ENCODE assay signal across 1 cellular context in genomic region chr12:79547044-79547734, GRCh38.
TF ChIP-seq lines count a peak whose summit lies in the region.

No MANE protein-coding gene starts in this region.

TF ChIP-seq in HepG2, 621 proteins besides CTCF, POLR2A, EP300 and RAD21 (continued from another document and continues in another):
- TF ChIP-seq RXRB (CRISPR knock-in tag; IDR thresholded peaks at IDR 0.05; ENCODE audit: borderline replicate concordance) (peak; percentile 43; the same call in 1 of the 2 replicates), ZBTB21 (CRISPR knock-in tag; IDR thresholded peaks at IDR 0.05) (no peak), ZNF724P (CRISPR knock-in tag; IDR thresholded peaks at IDR 0.05; ENCODE audit: borderline replicate concordance) (no peak), ZNF280B (CRISPR knock-in tag; IDR thresholded peaks at IDR 0.05; ENCODE audit: borderline replicate concordance) (no peak), ZSCAN25 (CRISPR knock-in tag; IDR thresholded peaks at IDR 0.05) (no peak), ZBTB43 (CRISPR knock-in tag; conservative IDR thresholded peaks at IDR 0.05) (no peak), PRDM15 (CRISPR knock-in tag; IDR thresholded peaks at IDR 0.05) (0 out of 2 replicates have a peak, but pooled peaks have one; percentile 44), ZBTB3 (CRISPR knock-in tag; IDR thresholded peaks at IDR 0.05; ENCODE audit: borderline replicate concordance, low read depth) (no peak), ZNF577 (CRISPR knock-in tag; IDR thresholded peaks at IDR 0.05; ENCODE audit: borderline replicate concordance, low read depth) (no peak), ZNF24 (IDR thresholded peaks at IDR 0.05) (no peak), CEBPG (CRISPR knock-in tag; IDR thresholded peaks at IDR 0.05) (no peak), TRIM24 (CRISPR knock-in tag; IDR thresholded peaks at IDR 0.05) (no peak), ZNF446 (CRISPR knock-in tag; IDR thresholded peaks at IDR 0.05) (no peak), GTF3A (CRISPR knock-in tag; conservative IDR thresholded peaks at IDR 0.05) (no peak), ZSCAN22 (CRISPR knock-in tag; IDR thresholded peaks at IDR 0.05) (no peak), PHF8 (CRISPR knock-in tag; IDR thresholded peaks at IDR 0.05) (no peak), KDM1A (CRISPR knock-in tag; IDR thresholded peaks at IDR 0.05) (no peak; the same call in 1 of the 2 replicates), RFX3 (CRISPR knock-in tag; IDR thresholded peaks at IDR 0.05) (no peak), PHF5A (CRISPR knock-in tag; IDR thresholded peaks at IDR 0.05; ENCODE audit: low read depth, unreplicated experiment) (no peak), ZEB1 (IDR thresholded peaks at IDR 0.05; ENCODE audit: insufficient replicate concordance, low read depth) (peak; percentile 78), ZNF816 (CRISPR knock-in tag; IDR thresholded peaks at IDR 0.05; ENCODE audit: borderline replicate concordance) (no peak), ZNF839 (CRISPR knock-in tag; IDR thresholded peaks at IDR 0.05; ENCODE audit: borderline replicate concordance) (no peak), ZFY (CRISPR knock-in tag; IDR thresholded peaks at IDR 0.05) (no peak), RARA (CRISPR knock-in tag; IDR thresholded peaks at IDR 0.05) (peak; percentile 58; the same call in 1 of the 2 replicates), POGZ (CRISPR knock-in tag; IDR thresholded peaks at IDR 0.05) (no peak), ZNF792 (CRISPR knock-in tag; IDR thresholded peaks at IDR 0.05) (no peak), SOX13 (IDR thresholded peaks at IDR 0.05) (peak; percentile 63), SOX13 (CRISPR knock-in tag; conservative IDR thresholded peaks at IDR 0.05 in 1 of 2, IDR thresholded peaks at IDR 0.05 in 1 of 2) (peak in 1 of 2 experiments; percentile 85; a peak in 2 of 4 replicates), TEAD3 (CRISPR knock-in tag; optimal IDR thresholded peaks at IDR 0.05; ENCODE audit: borderline replicate concordance) (peak; percentile 98), HOMEZ (CRISPR knock-in tag; IDR thresholded peaks at IDR 0.05; ENCODE audit: low read depth) (no peak), HMGXB4 (CRISPR knock-in tag; IDR thresholded peaks at IDR 0.05; ENCODE audit: borderline replicate concordance in 1 of 2, low read depth in 1 of 2) (0 out of 4 replicates have a peak, but pooled peaks of 1 of the 2 experiments have one; percentile 17), ASH2L (IDR thresholded peaks at IDR 0.05; ENCODE audit: insufficient read length, low read depth, low read length) (no peak), MLLT10 (CRISPR knock-in tag; IDR thresholded peaks at IDR 0.05) (no peak), HIVEP1 (CRISPR knock-in tag; IDR thresholded peaks at IDR 0.05) (no peak), SNRNP70 (IDR thresholded peaks at IDR 0.05; ENCODE audit: low read depth, low read length) (no peak), BORCS8-MEF2B (CRISPR knock-in tag; IDR thresholded peaks at IDR 0.05) (no peak), PREB (CRISPR knock-in tag; IDR thresholded peaks at IDR 0.05) (no peak), RNF2 (conservative IDR thresholded peaks at IDR 0.05; ENCODE audit: low read depth) (no peak), RBAK (CRISPR knock-in tag; IDR thresholded peaks at IDR 0.05) (no peak), ZNF567 (CRISPR knock-in tag; IDR thresholded peaks at IDR 0.05; ENCODE audit: borderline replicate concordance) (no peak)
- TF ChIP-seq, protein P1, sequence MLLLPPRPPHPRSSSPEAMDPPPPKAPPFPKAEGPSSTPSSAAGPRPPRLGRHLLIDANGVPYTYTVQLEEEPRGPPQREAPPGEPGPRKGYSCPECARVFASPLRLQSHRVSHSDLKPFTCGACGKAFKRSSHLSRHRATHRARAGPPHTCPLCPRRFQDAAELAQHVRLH (CRISPR knock-in tag; IDR thresholded peaks at IDR 0.05; ENCODE audit: borderline replicate concordance, low read depth) = no peak
- TF ChIP-seq, protein P2, sequence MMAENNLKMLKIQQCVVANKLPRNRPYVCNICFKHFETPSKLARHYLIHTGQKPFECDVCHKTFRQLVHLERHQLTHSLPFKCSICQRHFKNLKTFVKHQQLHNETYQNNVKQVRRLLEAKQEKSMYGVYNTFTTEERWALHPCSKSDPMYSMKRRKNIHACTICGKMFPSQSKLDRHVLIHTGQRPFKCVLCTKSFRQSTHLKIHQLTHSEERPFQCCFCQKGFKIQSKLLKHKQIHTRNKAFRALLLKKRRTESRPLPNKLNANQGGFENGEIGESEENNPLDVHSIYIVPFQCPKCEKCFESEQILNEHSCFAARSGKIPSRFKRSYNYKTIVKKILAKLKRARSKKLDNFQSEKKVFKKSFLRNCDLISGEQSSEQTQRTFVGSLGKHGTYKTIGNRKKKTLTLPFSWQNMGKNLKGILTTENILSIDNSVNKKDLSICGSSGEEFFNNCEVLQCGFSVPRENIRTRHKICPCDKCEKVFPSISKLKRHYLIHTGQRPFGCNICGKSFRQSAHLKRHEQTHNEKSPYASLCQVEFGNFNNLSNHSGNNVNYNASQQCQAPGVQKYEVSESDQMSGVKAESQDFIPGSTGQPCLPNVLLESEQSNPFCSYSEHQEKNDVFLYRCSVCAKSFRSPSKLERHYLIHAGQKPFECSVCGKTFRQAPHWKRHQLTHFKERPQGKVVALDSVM (CRISPR knock-in tag; IDR thresholded peaks at IDR 0.05) = no peak
- TF ChIP-seq, protein P3, sequence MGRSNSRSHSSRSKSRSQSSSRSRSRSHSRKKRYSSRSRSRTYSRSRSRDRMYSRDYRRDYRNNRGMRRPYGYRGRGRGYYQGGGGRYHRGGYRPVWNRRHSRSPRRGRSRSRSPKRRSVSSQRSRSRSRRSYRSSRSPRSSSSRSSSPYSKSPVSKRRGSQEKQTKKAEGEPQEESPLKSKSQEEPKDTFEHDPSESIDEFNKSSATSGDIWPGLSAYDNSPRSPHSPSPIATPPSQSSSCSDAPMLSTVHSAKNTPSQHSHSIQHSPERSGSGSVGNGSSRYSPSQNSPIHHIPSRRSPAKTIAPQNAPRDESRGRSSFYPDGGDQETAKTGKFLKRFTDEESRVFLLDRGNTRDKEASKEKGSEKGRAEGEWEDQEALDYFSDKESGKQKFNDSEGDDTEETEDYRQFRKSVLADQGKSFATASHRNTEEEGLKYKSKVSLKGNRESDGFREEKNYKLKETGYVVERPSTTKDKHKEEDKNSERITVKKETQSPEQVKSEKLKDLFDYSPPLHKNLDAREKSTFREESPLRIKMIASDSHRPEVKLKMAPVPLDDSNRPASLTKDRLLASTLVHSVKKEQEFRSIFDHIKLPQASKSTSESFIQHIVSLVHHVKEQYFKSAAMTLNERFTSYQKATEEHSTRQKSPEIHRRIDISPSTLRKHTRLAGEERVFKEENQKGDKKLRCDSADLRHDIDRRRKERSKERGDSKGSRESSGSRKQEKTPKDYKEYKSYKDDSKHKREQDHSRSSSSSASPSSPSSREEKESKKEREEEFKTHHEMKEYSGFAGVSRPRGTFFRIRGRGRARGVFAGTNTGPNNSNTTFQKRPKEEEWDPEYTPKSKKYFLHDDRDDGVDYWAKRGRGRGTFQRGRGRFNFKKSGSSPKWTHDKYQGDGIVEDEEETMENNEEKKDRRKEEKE (IDR thresholded peaks at IDR 0.05) = no peak
- TF ChIP-seq, protein P4, sequence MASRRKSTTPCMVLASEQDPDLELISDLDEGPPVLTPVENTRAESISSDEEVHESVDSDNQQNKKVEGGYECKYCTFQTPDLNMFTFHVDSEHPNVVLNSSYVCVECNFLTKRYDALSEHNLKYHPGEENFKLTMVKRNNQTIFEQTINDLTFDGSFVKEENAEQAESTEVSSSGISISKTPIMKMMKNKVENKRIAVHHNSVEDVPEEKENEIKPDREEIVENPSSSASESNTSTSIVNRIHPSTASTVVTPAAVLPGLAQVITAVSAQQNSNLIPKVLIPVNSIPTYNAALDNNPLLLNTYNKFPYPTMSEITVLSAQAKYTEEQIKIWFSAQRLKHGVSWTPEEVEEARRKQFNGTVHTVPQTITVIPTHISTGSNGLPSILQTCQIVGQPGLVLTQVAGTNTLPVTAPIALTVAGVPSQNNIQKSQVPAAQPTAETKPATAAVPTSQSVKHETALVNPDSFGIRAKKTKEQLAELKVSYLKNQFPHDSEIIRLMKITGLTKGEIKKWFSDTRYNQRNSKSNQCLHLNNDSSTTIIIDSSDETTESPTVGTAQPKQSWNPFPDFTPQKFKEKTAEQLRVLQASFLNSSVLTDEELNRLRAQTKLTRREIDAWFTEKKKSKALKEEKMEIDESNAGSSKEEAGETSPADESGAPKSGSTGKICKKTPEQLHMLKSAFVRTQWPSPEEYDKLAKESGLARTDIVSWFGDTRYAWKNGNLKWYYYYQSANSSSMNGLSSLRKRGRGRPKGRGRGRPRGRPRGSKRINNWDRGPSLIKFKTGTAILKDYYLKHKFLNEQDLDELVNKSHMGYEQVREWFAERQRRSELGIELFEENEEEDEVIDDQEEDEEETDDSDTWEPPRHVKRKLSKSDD (CRISPR knock-in tag; IDR thresholded peaks at IDR 0.05; ENCODE audit: low read depth) = no peak
